ENCODE assay signal across 24 cellular contexts in genomic region chr7:98800996-98801395, GRCh38.
"Had no signal": no experiment of that assay in that cellular context is flagged by ENCODE, and none has a peak within 500 bp of the region (broad histone marks: within the 10 kb centered on the region; RNA-seq: fewer than 3 reads in every experiment).

No MANE protein-coding gene starts in this region.

- H3K27ac Mint-ChIP-seq: effector memory CD8-positive, alpha-beta T cell; memory B cell; natural killer cell; progenitor cell of endocrine pancreas had no signal

- H3K4me1 Mint-ChIP-seq: natural killer cell, neural crest cell had no signal

- H3K9ac ChIP-seq: parathyroid adenoma had no signal

- H3K4me3 Mint-ChIP-seq: effector memory CD8-positive, alpha-beta T cell; memory B cell; natural killer cell; neural crest cell had no signal

- DNase-seq: cortex of kidney; effector memory CD8-positive, alpha-beta T cell; erythroblast; heart left ventricle; kidney; natural killer cell; stimulated activated CD4-positive, alpha-beta T cell treated with anti-CD3 and anti-CD28 coated beads, Interleukin-12 subunit alpha, Interleukin-12 subunit beta, amount 100 ng/mL, for 4 hours; stimulated activated CD4-positive, alpha-beta T cell treated with anti-CD3 and anti-CD28 coated beads, Interleukin-1b, Interleukin-23, amount 100 ng/mL, for 48 hours; stimulated activated CD4-positive, alpha-beta T cell treated with anti-CD3 and anti-CD28 coated beads, Interleukin-4, amount 100 ng/mL, for 1 hour; stimulated activated CD8-positive, alpha-beta memory T cell treated with anti-CD3 and anti-CD28 coated beads, Interleukin-4, amount 100 ng/mL, for 48 hours; stimulated activated naive CD4-positive, alpha-beta T cell treated with Interleukin-2 at 50 U/mL for 16 hours; stomach; thyroid gland; trophoblast cell had no signal

- H3K9me3 ChIP-seq: thyroid gland, vagina had no signal

- H3K27me3 Mint-ChIP-seq: progenitor cell of endocrine pancreas had no signal

- H3K9me3 Mint-ChIP-seq: natural killer cell had no signal

- H3K27ac ChIP-seq: heart left ventricle, parathyroid adenoma, stomach, thyroid gland, vagina had no signal

- H3K4me1 ChIP-seq: parathyroid adenoma, stomach, thyroid gland, vagina had no signal

- H3K36me3 ChIP-seq: heart left ventricle, stomach, thyroid gland, vagina had no signal

- H3K27me3 ChIP-seq: hepatocyte, thyroid gland, vagina had no signal

- H3K36me3 Mint-ChIP-seq: memory B cell, natural killer cell had no signal

- H3K4me2 ChIP-seq: hepatocyte, smooth muscle cell had no signal

- ATAC-seq: effector memory CD8-positive, alpha-beta T cell; heart left ventricle; left lobe of liver; natural killer cell; sciatic nerve had no signal

- H3K4me3 ChIP-seq: heart left ventricle, hepatocyte, lung, smooth muscle cell, stomach, thyroid gland, vagina had no signal
